Comparison of ENCODE assay signal across 23 cellular contexts in the genomic region with DNA sequence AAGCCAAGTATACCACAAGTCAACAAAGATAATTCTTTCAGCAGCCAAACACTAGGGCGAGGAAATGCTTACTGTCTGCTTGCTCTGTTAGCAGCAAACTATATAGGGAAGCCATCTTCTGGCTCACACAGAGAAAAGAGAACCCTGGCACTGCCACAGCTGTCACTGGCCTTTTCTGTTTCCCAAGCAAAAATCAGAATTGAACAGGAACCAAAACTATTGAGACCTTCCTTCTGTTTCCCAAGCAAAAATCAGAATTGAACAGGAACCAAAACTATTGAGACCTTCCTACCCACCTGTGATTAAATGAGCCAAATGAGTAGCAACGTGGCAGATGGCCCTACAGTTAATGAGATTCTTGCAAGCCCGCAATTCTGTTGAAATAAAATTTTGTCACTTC. TPM values are rescaled to one million over a fixed set of nuclear protein-coding genes. Genes with fewer than 3 reads are reported as not detected.
DNase-seq lines count a peak whose midpoint lies in the region; ATAC-seq, FAIRE-seq and TF ChIP-seq lines count a peak whose summit lies in the region.
"Had no signal": no experiment of that assay in that cellular context is flagged by ENCODE, and none has a peak within 500 bp of the region (broad histone marks: within the 10 kb centered on the region; RNA-seq: fewer than 3 reads in every experiment).

No MANE protein-coding gene starts in this region.

- no peaks in the 10 kb centered on the region for H3F3A ChIP-seq in SK-N-SH (replicated peaks; ENCODE audit: insufficient read depth)

- H3K27ac ChIP-seq in OCI-LY3 (ENCODE audit: low read length) (peak overlapping the region; percentile 76), pancreas (no peak overlapping the region), SK-N-SH (ENCODE audit: low read depth in 2 of 2, low read length in 1 of 2) (no peak overlapping the region)
- H3K27ac ChIP-seq: C4-2B, GM23248, HL-60 had no signal

- H3K27me3 ChIP-seq in OCI-LY3 (ENCODE audit: low read depth, low read length) (no peaks in the 10 kb centered on the region), pancreas (no peaks in the 10 kb centered on the region), SK-N-SH (ENCODE audit: insufficient read depth) (no peaks in the 10 kb centered on the region)

- TF ChIP-seq CTCF in OCI-LY3 (IDR thresholded peaks at IDR 0.05; ENCODE audit: low read depth, low read length) (no peak), pancreas (IDR thresholded peaks at IDR 0.05) (no peak), SK-N-SH (IDR thresholded peaks at IDR 0.05) (no peak)

- H3K36me3 ChIP-seq in OCI-LY3 (replicated peaks; ENCODE audit: low read depth, low read length) (no peaks in the 10 kb centered on the region), pancreas (no peaks in the 10 kb centered on the region), SK-N-SH (replicated peaks in 1 of 2; ENCODE audit: control insufficient read depth in 1 of 2, insufficient read depth in 2 of 2, low read length in 1 of 2) (no peaks in the 10 kb centered on the region)
- H3K36me3 ChIP-seq: HAP-1 had no signal

- DNase-seq in cerebellar cortex (ENCODE audit: low spot score) (peak; percentile 88), pancreas (no peak), NCI-H1417 (lab: John Stamatoyannopoulos, UW) (no peak), SK-N-SH (no peak)
- DNase-seq: ACHN; Caco-2; CD4-positive, alpha-beta T cell; DND-41; EL; GM23248 had no signal

- no peaks in the 10 kb centered on the region for H3K9me2 ChIP-seq in SK-N-SH

- no peak for TF ChIP-seq EP300 in SK-N-SH (IDR thresholded peaks at IDR 0.05; ENCODE audit: borderline replicate concordance in 1 of 2, low read depth in 1 of 2, low read length in 1 of 2)

- intact Hi-C loops in pancreas (cut with DNase I), result no loop called here

- H3K9ac ChIP-seq in OCI-LY3 (ENCODE audit: low read length) (peak overlapping the region; percentile 31; the same call in 1 of the 2 replicates), SK-N-SH (no peak overlapping the region)
- H3K9ac ChIP-seq: GM23248 had no signal

- CTCF ChIA-PET in SK-N-SH (lab: Yijun Ruan, JAX), result no interaction called here

- H3K9me3 ChIP-seq in OCI-LY3 (ENCODE audit: insufficient read depth, low read length), result no peaks in the 10 kb centered on the region
- H3K9me3 ChIP-seq in pancreas, result no peaks in the 10 kb centered on the region
- no peaks in the 10 kb centered on the region for H3K9me3 ChIP-seq in SK-N-SH
- H3K9me3 ChIP-seq: Caco-2, HAP-1 had no signal

- peak overlapping the region; percentile 30 for H3K4me3 ChIP-seq in OCI-LY3 (ENCODE audit: low read length)
- no peak overlapping the region for H3K4me3 ChIP-seq in pancreas
- H3K4me3 ChIP-seq in SK-N-SH (ENCODE audit: low read depth in 2 of 2, low read length in 1 of 2), result no peak overlapping the region
- H3K4me3 ChIP-seq: GM23248, HAP-1 had no signal

- H3K4me2 ChIP-seq in OCI-LY3 (ENCODE audit: low read length) (peak overlapping the region; percentile 70), SK-N-SH (no peak overlapping the region)

- no peak for FAIRE-seq in pancreas (lab: Jason Lieb, UNC)
- FAIRE-seq: A204.1, D721Med, G401.6, GM12891, GM19239 had no signal

- ATAC-seq in GM21717 (IDR thresholded peaks at IDR 0.05; ENCODE audit: unreplicated experiment) (peak; percentile 41), pancreas (no peak)

- H3K4me1 ChIP-seq in OCI-LY3 (ENCODE audit: low read length) (peaks cover 41% of the 10 kb centered on the region), pancreas (peaks cover 0 to 13% (median 12%) of the 10 kb centered on the region in 3 donors), SK-N-SH (ENCODE audit: control insufficient read depth in 1 of 2, insufficient read depth in 2 of 2, low read depth in 1 of 2, low read length in 1 of 2) (no peaks in the 10 kb centered on the region)
- H3K4me1 ChIP-seq: Caco-2, HAP-1 had no signal

- H4K20me1 ChIP-seq in OCI-LY3 (ENCODE audit: insufficient read depth, low read length), result no peaks in the 10 kb centered on the region
- no peaks in the 10 kb centered on the region for H4K20me1 ChIP-seq in SK-N-SH (ENCODE audit: insufficient read depth)

- H2AFZ ChIP-seq in OCI-LY3 (ENCODE audit: low read depth, low read length), result peak overlapping the region; percentile 71
- H2AFZ ChIP-seq in SK-N-SH (ENCODE audit: low read depth), result no peak overlapping the region
- H2AFZ ChIP-seq: GM23248 had no signal

- no peak for TF ChIP-seq RAD21 in SK-N-SH (IDR thresholded peaks at IDR 0.05; ENCODE audit: low read length)

- POLR2A ChIA-PET in SK-N-SH (lab: Yijun Ruan, JAX), result no interaction called here

- no peaks in the 10 kb centered on the region for H3K79me2 ChIP-seq in OCI-LY3 (ENCODE audit: low read length)
- no peaks in the 10 kb centered on the region for H3K79me2 ChIP-seq in SK-N-SH (ENCODE audit: insufficient read depth)

- WGBS in pancreas, 2 donors, result 85 to 94% methylated on average over 3 of the region's 3 CpGs
- WGBS in SK-N-SH (ENCODE audit: low lambda C conversion rate), result 2% methylated on average over 3 of the region's 3 CpGs

TF ChIP-seq in SK-N-SH, 30 proteins besides CTCF, POLR2A, EP300 and RAD21:
- no peak for TF ChIP-seq MXI1 (IDR thresholded peaks at IDR 0.05; ENCODE audit: low read depth, low read length)
- no peak for TF ChIP-seq GABPA (IDR thresholded peaks at IDR 0.05; ENCODE audit: low read depth)
- no peak for TF ChIP-seq TAF1 (IDR thresholded peaks at IDR 0.05; ENCODE audit: borderline replicate concordance, low read depth, low read length)
- TF ChIP-seq, protein P1, sequence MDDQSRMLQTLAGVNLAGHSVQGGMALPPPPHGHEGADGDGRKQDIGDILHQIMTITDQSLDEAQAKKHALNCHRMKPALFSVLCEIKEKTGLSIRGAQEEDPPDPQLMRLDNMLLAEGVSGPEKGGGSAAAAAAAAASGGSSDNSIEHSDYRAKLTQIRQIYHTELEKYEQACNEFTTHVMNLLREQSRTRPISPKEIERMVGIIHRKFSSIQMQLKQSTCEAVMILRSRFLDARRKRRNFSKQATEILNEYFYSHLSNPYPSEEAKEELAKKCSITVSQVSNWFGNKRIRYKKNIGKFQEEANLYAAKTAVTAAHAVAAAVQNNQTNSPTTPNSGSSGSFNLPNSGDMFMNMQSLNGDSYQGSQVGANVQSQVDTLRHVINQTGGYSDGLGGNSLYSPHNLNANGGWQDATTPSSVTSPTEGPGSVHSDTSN (IDR thresholded peaks at IDR 0.05), result no peak
- TF ChIP-seq RXRA (IDR thresholded peaks at IDR 0.05; ENCODE audit: borderline replicate concordance, low read depth), result no peak
- TF ChIP-seq, protein P2, sequence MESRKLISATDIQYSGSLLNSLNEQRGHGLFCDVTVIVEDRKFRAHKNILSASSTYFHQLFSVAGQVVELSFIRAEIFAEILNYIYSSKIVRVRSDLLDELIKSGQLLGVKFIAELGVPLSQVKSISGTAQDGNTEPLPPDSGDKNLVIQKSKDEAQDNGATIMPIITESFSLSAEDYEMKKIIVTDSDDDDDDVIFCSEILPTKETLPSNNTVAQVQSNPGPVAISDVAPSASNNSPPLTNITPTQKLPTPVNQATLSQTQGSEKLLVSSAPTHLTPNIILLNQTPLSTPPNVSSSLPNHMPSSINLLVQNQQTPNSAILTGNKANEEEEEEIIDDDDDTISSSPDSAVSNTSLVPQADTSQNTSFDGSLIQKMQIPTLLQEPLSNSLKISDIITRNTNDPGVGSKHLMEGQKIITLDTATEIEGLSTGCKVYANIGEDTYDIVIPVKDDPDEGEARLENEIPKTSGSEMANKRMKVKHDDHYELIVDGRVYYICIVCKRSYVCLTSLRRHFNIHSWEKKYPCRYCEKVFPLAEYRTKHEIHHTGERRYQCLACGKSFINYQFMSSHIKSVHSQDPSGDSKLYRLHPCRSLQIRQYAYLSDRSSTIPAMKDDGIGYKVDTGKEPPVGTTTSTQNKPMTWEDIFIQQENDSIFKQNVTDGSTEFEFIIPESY (IDR thresholded peaks at IDR 0.05; ENCODE audit: borderline replicate concordance, low read depth), result no peak
- no peak for TF ChIP-seq POLR2AphosphoS5 (IDR thresholded peaks at IDR 0.05; ENCODE audit: low read depth, low read length)
- no peak for TF ChIP-seq FOXM1 (IDR thresholded peaks at IDR 0.05; ENCODE audit: low read depth)
- no peak for TF ChIP-seq ELF1 (IDR thresholded peaks at IDR 0.05)
- no peak for TF ChIP-seq SIN3A (IDR thresholded peaks at IDR 0.05; ENCODE audit: borderline replicate concordance, low read depth, low read length)

RNA-seq across cellular contexts. Expression of a gene that starts 54.4 kb away (rescaled TPM):
- total RNA-seq in pancreas, result under 1 TPM; 0.25 to 0.95 (median 0.63) TPM
- 1 to 10 TPM in 1 of 2 donors, under 1 TPM in 1; 0.72 to 2.5 TPM for polyA plus RNA-seq in pancreas
- not detected in 2 replicates for polyA plus RNA-seq in SK-N-SH (2012; rRNA removed)
- polyA plus RNA-seq in SK-N-SH (2012; cell fraction: cytosol; rRNA removed), result not detected in 2 replicates
- 0.01 TPM in 1 of 2 replicates, not detected in the other for polyA plus RNA-seq in SK-N-SH (2012; cell fraction: nucleus; rRNA removed)
- total RNA-seq: Caco-2; CD4-positive, alpha-beta T cell; GM23248; H4; HT1080 had no signal
- polyA plus RNA-seq: BJ, GM23248 had no signal
